Comparison of ENCODE assay signal across 1 cellular context in genomic region chr9:8961186-8961666, GRCh38.
TF ChIP-seq lines count a peak whose summit lies in the region.

No MANE protein-coding gene starts in this region.

TF ChIP-seq in HepG2, 621 proteins besides CTCF, POLR2A, EP300 and RAD21 (continued from another document and continues in another):
- peak; percentile 18; the same call in 1 of the 2 replicates for TF ChIP-seq ZNF281 (CRISPR knock-in tag; IDR thresholded peaks at IDR 0.05; ENCODE audit: borderline replicate concordance)
- TF ChIP-seq ZNF317 (CRISPR knock-in tag; IDR thresholded peaks at IDR 0.05): peak; percentile 48; the same call in 1 of the 2 replicates
- TF ChIP-seq E2F1 (CRISPR knock-in tag; IDR thresholded peaks at IDR 0.05): no peak
- no peak for TF ChIP-seq ZBTB44 (CRISPR knock-in tag; IDR thresholded peaks at IDR 0.05)
- TF ChIP-seq ZNF614 (CRISPR knock-in tag; IDR thresholded peaks at IDR 0.05; ENCODE audit: borderline replicate concordance): peak; percentile 60; the same call in 1 of the 2 replicates
- no peak for TF ChIP-seq ZSCAN20 (CRISPR knock-in tag; IDR thresholded peaks at IDR 0.05; ENCODE audit: borderline replicate concordance)
- peak; percentile 66; the same call in 1 of the 2 replicates for TF ChIP-seq FOXK1 (CRISPR knock-in tag; IDR thresholded peaks at IDR 0.05; ENCODE audit: borderline replicate concordance, low read depth)
- TF ChIP-seq ZNF567 (CRISPR knock-in tag; IDR thresholded peaks at IDR 0.05; ENCODE audit: borderline replicate concordance): no peak
- TF ChIP-seq ZFAT (CRISPR knock-in tag; conservative IDR thresholded peaks at IDR 0.05): no peak
- no peak for TF ChIP-seq ELK4 (CRISPR knock-in tag; IDR thresholded peaks at IDR 0.05; ENCODE audit: borderline replicate concordance)
- TF ChIP-seq ZNF574 (CRISPR knock-in tag; IDR thresholded peaks at IDR 0.05): 0 out of 2 replicates have a peak, but pooled peaks have one; percentile 24
- TF ChIP-seq THRA (CRISPR knock-in tag; IDR thresholded peaks at IDR 0.05; ENCODE audit: borderline replicate concordance): peak; percentile 98
- TF ChIP-seq NR2C2 (CRISPR knock-in tag; IDR thresholded peaks at IDR 0.05; ENCODE audit: borderline replicate concordance): 0 out of 2 replicates have a peak, but pooled peaks have one; percentile 35
- TF ChIP-seq BRF2 (CRISPR knock-in tag; IDR thresholded peaks at IDR 0.05): no peak
- TF ChIP-seq ZNF761 (CRISPR knock-in tag; conservative IDR thresholded peaks at IDR 0.05): 0 out of 2 replicates have a peak, but pooled peaks have one; percentile 23
- no peak for TF ChIP-seq PTBP1 (IDR thresholded peaks at IDR 0.05; ENCODE audit: low read depth, low read length, poor library complexity, severe bottlenecking)
- TF ChIP-seq ZBTB37 (CRISPR knock-in tag; IDR thresholded peaks at IDR 0.05): no peak
- TF ChIP-seq FOXO1 (CRISPR knock-in tag; IDR thresholded peaks at IDR 0.05): peak; percentile 79
- TF ChIP-seq BATF2 (CRISPR knock-in tag; IDR thresholded peaks at IDR 0.05): no peak
- no peak for TF ChIP-seq ZNF629 (CRISPR knock-in tag; conservative IDR thresholded peaks at IDR 0.05)
- peak; percentile 33; the same call in 1 of the 2 replicates for TF ChIP-seq HOXA3 (CRISPR knock-in tag; IDR thresholded peaks at IDR 0.05)
- no peak for TF ChIP-seq TAF15 (IDR thresholded peaks at IDR 0.05; ENCODE audit: low read depth, low read length, poor library complexity, severe bottlenecking)
- TF ChIP-seq TEAD3 (CRISPR knock-in tag; optimal IDR thresholded peaks at IDR 0.05; ENCODE audit: borderline replicate concordance): peak; percentile 92
- no peak for TF ChIP-seq SOX13 (IDR thresholded peaks at IDR 0.05)
- peak in 1 of 2 experiments; percentile 99; a peak in 2 of 4 replicates for TF ChIP-seq SOX13 (CRISPR knock-in tag; conservative IDR thresholded peaks at IDR 0.05 in 1 of 2, IDR thresholded peaks at IDR 0.05 in 1 of 2)
- no peak for TF ChIP-seq STAT6 (CRISPR knock-in tag; IDR thresholded peaks at IDR 0.05; ENCODE audit: borderline replicate concordance)
- no peak for TF ChIP-seq TFAP4 (IDR thresholded peaks at IDR 0.05; ENCODE audit: borderline replicate concordance, low read depth)
- peak; percentile 93 for TF ChIP-seq RARA (CRISPR knock-in tag; IDR thresholded peaks at IDR 0.05)
- TF ChIP-seq ZNF251 (CRISPR knock-in tag; IDR thresholded peaks at IDR 0.05): no peak
- TF ChIP-seq CEBPB (IDR thresholded peaks at IDR 0.05; ENCODE audit: borderline replicate concordance, low read depth, low read length): peak; percentile 94
- no peak for TF ChIP-seq PHF21A (CRISPR knock-in tag; IDR thresholded peaks at IDR 0.05)
- no peak for TF ChIP-seq PBX2 (CRISPR knock-in tag; IDR thresholded peaks at IDR 0.05)
- no peak for TF ChIP-seq ISX (CRISPR knock-in tag; conservative IDR thresholded peaks at IDR 0.05)
- no peak for TF ChIP-seq ZNF333 (CRISPR knock-in tag; IDR thresholded peaks at IDR 0.05; ENCODE audit: borderline replicate concordance)
- no peak for TF ChIP-seq AHR (CRISPR knock-in tag; IDR thresholded peaks at IDR 0.05)
